ENCODE assay signal across 25 cellular contexts in the genomic region with DNA sequence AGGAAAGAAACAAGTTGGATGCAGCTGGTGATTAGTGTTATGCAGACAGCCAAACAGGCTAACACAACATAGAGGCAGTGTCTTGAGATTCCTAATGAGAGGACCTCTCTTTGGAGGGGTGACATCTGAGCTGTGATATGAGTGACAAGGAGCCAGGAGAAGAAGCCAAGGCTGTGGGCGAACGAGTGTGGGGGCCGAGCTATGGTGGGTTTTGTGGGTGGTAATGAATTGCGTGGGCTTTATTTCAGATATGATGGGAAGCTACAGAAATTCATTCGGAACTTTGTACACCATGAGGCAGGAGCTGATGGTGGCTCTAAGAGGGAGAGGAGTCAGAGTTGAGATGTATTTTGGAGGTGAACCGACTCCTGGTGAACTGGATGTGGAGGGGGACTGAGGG. TPM values are rescaled to one million over a fixed set of nuclear protein-coding genes. Genes with fewer than 3 reads are reported as not detected.
"Had no signal": no experiment of that assay in that cellular context is flagged by ENCODE, and none has a peak within 500 bp of the region (broad histone marks: within the 10 kb centered on the region; RNA-seq: fewer than 3 reads in every experiment).

No MANE protein-coding gene starts in this region.

- H3K4me1 ChIP-seq: colonic mucosa, esophagus muscularis mucosa, esophagus squamous epithelium, foreskin keratinocyte, gastrocnemius medialis, gastroesophageal sphincter, heart left ventricle had no signal

- ATAC-seq: effector memory CD8-positive, alpha-beta T cell; esophagus mucosa; foreskin keratinocyte; gastrocnemius medialis; gastroesophageal sphincter; heart left ventricle; heart right ventricle had no signal

- H3K4me3 ChIP-seq: colonic mucosa, coronary artery, dorsolateral prefrontal cortex, esophagus muscularis mucosa, esophagus squamous epithelium, gastrocnemius medialis, gastroesophageal sphincter, heart left ventricle, heart right ventricle had no signal

- H3K27ac Mint-ChIP-seq: dendritic cell treated with granulocyte-macrophage colony-stimulating factor and Interleukin-4, amounts not matched to agents 40 ng/mL and 50 ng/mL, for 4 days; effector memory CD8-positive, alpha-beta T cell; endodermal cell had no signal

- H3K4me3 Mint-ChIP-seq: dendritic cell treated with granulocyte-macrophage colony-stimulating factor and Interleukin-4, amounts not matched to agents 40 ng/mL and 50 ng/mL, for 4 days; effector memory CD8-positive, alpha-beta T cell; endodermal cell had no signal

- H3K9me3 ChIP-seq: colonic mucosa, esophagus muscularis mucosa, esophagus squamous epithelium, gastrocnemius medialis, gastroesophageal sphincter, heart left ventricle had no signal

- H3K36me3 ChIP-seq: colonic mucosa, esophagus muscularis mucosa, esophagus squamous epithelium, gastrocnemius medialis, gastroesophageal sphincter, heart left ventricle, heart right ventricle had no signal

- H3K27me3 ChIP-seq: colonic mucosa, esophagus muscularis mucosa, gastrocnemius medialis, heart left ventricle, heart right ventricle had no signal

- DNase-seq: colonic mucosa; cortex of kidney; dermis blood vessel endothelial cell; dorsolateral prefrontal cortex; effector CD4-positive, alpha-beta T cell; effector CD8-positive, alpha-beta T cell; effector memory CD4-positive, alpha-beta T cell; effector memory CD8-positive, alpha-beta T cell; endodermal cell; erythroblast; esophagus squamous epithelium; foreskin fibroblast; foreskin keratinocyte; foreskin melanocyte; gastrocnemius medialis; glutamatergic neuron; head of caudate nucleus; heart left ventricle; heart right ventricle had no signal

- H3K27ac ChIP-seq: colonic mucosa, coronary artery, dorsolateral prefrontal cortex, epithelial cell of prostate, esophagus muscularis mucosa, esophagus squamous epithelium, foreskin keratinocyte, gastrocnemius medialis, gastroesophageal sphincter, heart left ventricle, heart right ventricle had no signal

RNA-seq across cellular contexts. Expression of a gene that starts 17.1 kb away (rescaled TPM):
- total RNA-seq: dermis blood vessel endothelial cell, endodermal cell, esophagus mucosa, foreskin keratinocyte had no signal
